1 cellular context compared by ENCODE assay signal in genomic region chr16:81095653-81095952, GRCh38.
TF ChIP-seq lines count a peak whose summit lies in the region.

No MANE protein-coding gene starts in this region.

TF ChIP-seq in K562, 482 proteins besides CTCF, POLR2A, EP300 and RAD21 (continued from another document):
- TF ChIP-seq, protein P1, sequence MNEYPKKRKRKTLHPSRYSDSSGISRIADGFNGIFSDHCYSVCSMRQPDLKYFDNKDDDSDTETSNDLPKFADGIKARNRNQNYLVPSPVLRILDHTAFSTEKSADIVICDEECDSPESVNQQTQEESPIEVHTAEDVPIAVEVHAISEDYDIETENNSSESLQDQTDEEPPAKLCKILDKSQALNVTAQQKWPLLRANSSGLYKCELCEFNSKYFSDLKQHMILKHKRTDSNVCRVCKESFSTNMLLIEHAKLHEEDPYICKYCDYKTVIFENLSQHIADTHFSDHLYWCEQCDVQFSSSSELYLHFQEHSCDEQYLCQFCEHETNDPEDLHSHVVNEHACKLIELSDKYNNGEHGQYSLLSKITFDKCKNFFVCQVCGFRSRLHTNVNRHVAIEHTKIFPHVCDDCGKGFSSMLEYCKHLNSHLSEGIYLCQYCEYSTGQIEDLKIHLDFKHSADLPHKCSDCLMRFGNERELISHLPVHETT (CRISPR knock-in tag; conservative IDR thresholded peaks at IDR 0.05 in 1 of 2, IDR thresholded peaks at IDR 0.05 in 1 of 2), result 0 out of 4 replicates have a peak, but pooled peaks of 1 of the 2 experiments have one; percentile 8
- TF ChIP-seq ZNF79 (CRISPR knock-in tag; IDR thresholded peaks at IDR 0.05; ENCODE audit: low read depth) (no peak), ZFX (CRISPR knock-in tag; IDR thresholded peaks at IDR 0.05) (peak; percentile 62), CEBPB (tag; IDR thresholded peaks at IDR 0.05) (no peak), NFIC (IDR thresholded peaks at IDR 0.05) (no peak), RBM17 (IDR thresholded peaks at IDR 0.05; ENCODE audit: borderline replicate concordance, low read depth, low read length) (no peak), EGR1 (conservative IDR thresholded peaks at IDR 0.05) (peak; percentile 74), HLTF (IDR thresholded peaks at IDR 0.05) (no peak), SMARCA5 (IDR thresholded peaks at IDR 0.05) (no peak), CBX2 (IDR thresholded peaks at IDR 0.05; ENCODE audit: insufficient read depth, low read length, poor library complexity, severe bottlenecking) (no peak), E2F6 (IDR thresholded peaks at IDR 0.05; ENCODE audit: borderline replicate concordance in 1 of 2, extremely low read depth in 1 of 2, insufficient read depth in 1 of 2, insufficient read length in 1 of 2, low read depth in 1 of 2, low read length in 1 of 2, poor library complexity in 1 of 2, severe bottlenecking in 1 of 2) (no peak), KDM2B (CRISPR knock-in tag; IDR thresholded peaks at IDR 0.05) (peak; percentile 81; the same call in 1 of the 2 replicates), ZNF707 (CRISPR knock-in tag; conservative IDR thresholded peaks at IDR 0.05) (no peak), NFRKB (IDR thresholded peaks at IDR 0.05; ENCODE audit: low read depth) (no peak), NKRF (IDR thresholded peaks at IDR 0.05; ENCODE audit: borderline replicate concordance) (peak; percentile 62; the same call in 1 of the 2 replicates), MAZ (CRISPR knock-in tag; conservative IDR thresholded peaks at IDR 0.05 in 1 of 2, IDR thresholded peaks at IDR 0.05 in 1 of 2) (no peak), COPS2 (conservative IDR thresholded peaks at IDR 0.05) (no peak), ARNT (IDR thresholded peaks at IDR 0.05) (no peak), TAL1 (IDR thresholded peaks at IDR 0.05) (no peak), EP400 (IDR thresholded peaks at IDR 0.05) (peak; percentile 50; the same call in 1 of the 2 replicates), SNIP1 (IDR thresholded peaks at IDR 0.05; ENCODE audit: low read depth) (no peak), ZNF699 (CRISPR knock-in tag; IDR thresholded peaks at IDR 0.05; ENCODE audit: insufficient replicate concordance) (no peak), HNRNPL (IDR thresholded peaks at IDR 0.05; ENCODE audit: low read depth, low read length) (no peak), CHD1 (IDR thresholded peaks at IDR 0.05; ENCODE audit: low read length) (peak; percentile 66), RFX5 (IDR thresholded peaks at IDR 0.05; ENCODE audit: low read depth, low read length) (no peak), ZNF431 (CRISPR knock-in tag; IDR thresholded peaks at IDR 0.05) (no peak), CREB5 (CRISPR knock-in tag; IDR thresholded peaks at IDR 0.05) (no peak)
- TF ChIP-seq, protein P2, sequence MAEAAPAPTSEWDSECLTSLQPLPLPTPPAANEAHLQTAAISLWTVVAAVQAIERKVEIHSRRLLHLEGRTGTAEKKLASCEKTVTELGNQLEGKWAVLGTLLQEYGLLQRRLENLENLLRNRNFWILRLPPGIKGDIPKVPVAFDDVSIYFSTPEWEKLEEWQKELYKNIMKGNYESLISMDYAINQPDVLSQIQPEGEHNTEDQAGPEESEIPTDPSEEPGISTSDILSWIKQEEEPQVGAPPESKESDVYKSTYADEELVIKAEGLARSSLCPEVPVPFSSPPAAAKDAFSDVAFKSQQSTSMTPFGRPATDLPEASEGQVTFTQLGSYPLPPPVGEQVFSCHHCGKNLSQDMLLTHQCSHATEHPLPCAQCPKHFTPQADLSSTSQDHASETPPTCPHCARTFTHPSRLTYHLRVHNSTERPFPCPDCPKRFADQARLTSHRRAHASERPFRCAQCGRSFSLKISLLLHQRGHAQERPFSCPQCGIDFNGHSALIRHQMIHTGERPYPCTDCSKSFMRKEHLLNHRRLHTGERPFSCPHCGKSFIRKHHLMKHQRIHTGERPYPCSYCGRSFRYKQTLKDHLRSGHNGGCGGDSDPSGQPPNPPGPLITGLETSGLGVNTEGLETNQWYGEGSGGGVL (CRISPR knock-in tag; IDR thresholded peaks at IDR 0.05), result no peak
